1 cellular context compared by ENCODE assay signal in the genomic region with DNA sequence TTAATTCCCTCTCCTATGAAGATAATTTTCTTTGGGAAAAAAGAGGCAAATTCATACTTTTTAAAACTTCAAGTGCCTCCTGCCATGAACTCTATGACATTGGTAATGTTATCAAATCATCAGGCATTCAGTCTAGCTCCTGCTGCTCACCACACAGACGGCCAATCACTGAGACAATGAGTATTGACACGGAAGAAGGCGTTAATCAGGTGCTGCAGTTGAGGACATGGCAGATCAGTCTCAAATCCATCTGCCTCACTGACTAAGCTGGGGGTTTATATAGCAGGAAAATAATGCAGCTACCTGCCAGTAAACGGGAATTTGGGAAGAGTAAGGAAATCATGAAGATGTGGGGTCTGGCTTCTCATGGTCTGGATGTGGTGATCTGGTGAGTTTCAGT.
TF ChIP-seq lines count a peak whose summit lies in the region.

No MANE protein-coding gene starts in this region.

TF ChIP-seq in H1, 55 proteins besides CTCF, POLR2A, EP300 and RAD21 (continued from another document):
- no peak for TF ChIP-seq USF2 (IDR thresholded peaks at IDR 0.05; ENCODE audit: low read length)
- TF ChIP-seq BCL11A (IDR thresholded peaks at IDR 0.05; ENCODE audit: low read depth in 2 of 2, low read length in 2 of 2): no peak
- no peak for TF ChIP-seq KDM1A (IDR thresholded peaks at IDR 0.05; ENCODE audit: borderline replicate concordance, low read length)
- no peak for TF ChIP-seq PHF8 (conservative IDR thresholded peaks at IDR 0.05; ENCODE audit: low read depth, low read length)
- no peak for TF ChIP-seq SP4 (IDR thresholded peaks at IDR 0.05; ENCODE audit: low read length)
- TF ChIP-seq MAX (IDR thresholded peaks at IDR 0.05): no peak
